ENCODE assay signal across 10 cellular contexts in the genomic region with DNA sequence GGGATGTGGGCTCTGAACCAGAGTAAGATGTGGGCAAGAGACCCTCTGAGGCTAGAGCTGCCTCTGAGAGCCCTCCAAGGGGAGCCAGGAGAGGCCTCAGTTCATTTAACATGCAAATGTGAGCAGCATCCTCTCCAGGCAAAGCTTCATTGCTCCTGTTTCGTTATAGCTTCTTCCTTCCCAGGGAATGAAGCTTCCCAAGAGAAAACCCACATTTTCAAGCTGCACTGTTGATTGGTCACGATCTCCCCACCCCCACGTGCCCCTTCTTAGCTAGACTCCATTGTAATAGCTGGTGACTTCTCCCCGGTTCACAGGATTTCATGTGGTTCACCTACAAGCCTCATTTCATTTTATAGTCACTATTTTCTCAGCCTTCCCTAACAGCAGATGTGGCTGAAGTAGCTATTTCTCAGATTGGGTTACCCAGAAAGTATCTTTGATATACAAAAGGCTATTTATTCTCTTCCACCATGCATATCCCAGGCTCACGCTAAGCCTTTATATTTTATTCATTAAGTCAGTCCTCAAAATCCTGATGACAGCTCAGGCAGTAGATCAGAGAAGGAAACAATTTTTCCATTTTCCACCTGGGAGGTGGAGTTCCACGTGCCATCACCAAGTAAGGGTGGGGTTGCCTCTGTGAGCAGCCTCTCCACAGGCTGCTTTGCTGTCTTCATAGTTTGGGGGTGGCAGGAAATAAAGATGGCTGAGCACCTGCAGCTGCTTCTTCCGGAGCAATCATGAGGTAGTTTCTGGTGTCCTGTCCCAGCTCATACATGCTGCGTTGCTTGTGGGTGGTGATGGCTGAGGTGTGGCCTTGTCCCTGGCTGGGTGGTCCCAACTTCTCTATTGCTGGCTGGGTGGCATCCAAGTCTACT.
DNase-seq lines count a peak whose midpoint lies in the region; ATAC-seq and TF ChIP-seq lines count a peak whose summit lies in the region.
"Had no signal": no experiment of that assay in that cellular context is flagged by ENCODE, and none has a peak within 500 bp of the region (broad histone marks: within the 10 kb centered on the region; RNA-seq: fewer than 3 reads in every experiment).

No MANE protein-coding gene starts in this region.

- peaks cover 0 to 11% (median 0%) of the 10 kb centered on the region in 5 experiments for H3K9me3 Mint-ChIP-seq in brain
- H3K9me3 Mint-ChIP-seq in naive thymus-derived CD4-positive, alpha-beta T cell = peaks cover 0 to 1% (median 0%) of the 10 kb centered on the region in 11 donors
- no peaks in the 10 kb centered on the region for H3K9me3 Mint-ChIP-seq in activated CD4-positive, alpha-beta memory T cell treated with anti-CD3 and anti-CD28 coated beads, Interleukin-2, amount 10 ng/mL, durations not matched to agents 7 days and 5 days
- H3K9me3 Mint-ChIP-seq in CD8-positive, alpha-beta memory T cell = peaks cover 0 to 3% (median 0%) of the 10 kb centered on the region in 5 donors

- H3K27me3 ChIP-seq in right atrium auricular region (no peaks in the 10 kb centered on the region), heart right ventricle (peaks cover 0 to 26% (median 0%) of the 10 kb centered on the region in 7 donors)
- no peaks in the 10 kb centered on the region for H3K27me3 ChIP-seq in naive thymus-derived CD4-positive, alpha-beta T cell (ENCODE audit: control insufficient read depth in 2 of 2, insufficient read depth in 2 of 2, low read length in 2 of 2)
- no peaks in the 10 kb centered on the region for H3K27me3 ChIP-seq in CD8-positive, alpha-beta memory T cell (ENCODE audit: insufficient read depth, low read length, poor library complexity, severe bottlenecking)

- TF ChIP-seq CTCF in right atrium auricular region (IDR thresholded peaks at IDR 0.05) (no peak), heart right ventricle (IDR thresholded peaks at IDR 0.05) (no peak), brain (conservative IDR thresholded peaks at IDR 0.05) (no peak)

- CTCF ChIA-PET in naive thymus-derived CD4-positive, alpha-beta T cell (lab: Charles Lee) = interaction anchor here (0.9 to 1.8 kb wide), 2 partner anchors 64 to 135 kb away, joined by 4 read pairs; no protein-coding TSS in a partner anchor
- CTCF ChIA-PET in activated CD4-positive, alpha-beta memory T cell treated with anti-CD3 and anti-CD28 coated beads, Interleukin-2, amount 10 ng/mL, durations not matched to agents 7 days and 5 days (lab: Charles Lee) = no interaction called here
- CTCF ChIA-PET in CD8-positive, alpha-beta memory T cell (lab: Charles Lee) = interaction anchor here (1.1 kb wide), 1 partner anchor 17 kb away, joined by 3 read pairs; no protein-coding TSS in a partner anchor

- DNase-seq in right atrium auricular region (ENCODE audit: low spot score) = peak; percentile 36
- no peak for DNase-seq in heart right ventricle
- peak in 1 of 9 donors; percentile 16 for DNase-seq in naive thymus-derived CD4-positive, alpha-beta T cell
- DNase-seq in activated T-cell treated with anti-CD3 and anti-CD28 coated beads for 4 hours = no peak
- no peak for DNase-seq in activated CD4-positive, alpha-beta memory T cell treated with anti-CD3 and anti-CD28 coated beads, Interleukin-2, amount 10 ng/mL, durations not matched to agents 7 days and 5 days
- DNase-seq in NCI-H2227 treated with DMSO at 0.1 percent for 48 hours (lab: John Stamatoyannopoulos, UW) = no peak
- DNase-seq in CD8-positive, alpha-beta memory T cell = no peak
- DNase-seq: Kasumi-1, kidney had no signal

- peak overlapping the region in 3 of 5 experiments; percentile 41 to 91 (median 81) for H3K27ac Mint-ChIP-seq in brain
- peak overlapping the region in 5 of 9 donors; percentile 11 to 66 (median 33) for H3K27ac Mint-ChIP-seq in naive thymus-derived CD4-positive, alpha-beta T cell
- no peak overlapping the region for H3K27ac Mint-ChIP-seq in activated CD4-positive, alpha-beta memory T cell treated with anti-CD3 and anti-CD28 coated beads, Interleukin-2, amount 10 ng/mL, durations not matched to agents 7 days and 5 days
- peak overlapping the region in 3 of 8 donors; percentile 54 to 73 (median 68) for H3K27ac Mint-ChIP-seq in CD8-positive, alpha-beta memory T cell

- H3K4me1 ChIP-seq in right atrium auricular region (peaks cover 0 to 3% of the 10 kb centered on the region in 2 donors), heart right ventricle (peaks cover 0 to 2% (median 0%) of the 10 kb centered on the region in 9 donors)
- H3K4me1 ChIP-seq in naive thymus-derived CD4-positive, alpha-beta T cell (ENCODE audit: control insufficient read depth in 2 of 2, insufficient read depth in 2 of 2, low read length in 2 of 2) = no peaks in the 10 kb centered on the region
- peaks cover 8% of the 10 kb centered on the region for H3K4me1 ChIP-seq in CD8-positive, alpha-beta memory T cell (ENCODE audit: insufficient read depth, low read length)

- peaks cover 8% of the 10 kb centered on the region for H3K27me3 Mint-ChIP-seq in brain
- H3K27me3 Mint-ChIP-seq in naive thymus-derived CD4-positive, alpha-beta T cell = peaks cover 0 to 15% (median 0%) of the 10 kb centered on the region in 5 donors
- H3K27me3 Mint-ChIP-seq in activated CD4-positive, alpha-beta memory T cell treated with anti-CD3 and anti-CD28 coated beads, Interleukin-2, amount 10 ng/mL, durations not matched to agents 7 days and 5 days = peaks cover 5% of the 10 kb centered on the region
- peaks cover 0 to 3% of the 10 kb centered on the region in 2 donors for H3K27me3 Mint-ChIP-seq in CD8-positive, alpha-beta memory T cell

- H3K4me1 Mint-ChIP-seq in brain = peaks cover 41% of the 10 kb centered on the region
- H3K4me1 Mint-ChIP-seq in naive thymus-derived CD4-positive, alpha-beta T cell = peaks cover 0 to 22% (median 12%) of the 10 kb centered on the region in 7 donors
- H3K4me1 Mint-ChIP-seq in activated CD4-positive, alpha-beta memory T cell treated with anti-CD3 and anti-CD28 coated beads, Interleukin-2, amount 10 ng/mL, durations not matched to agents 7 days and 5 days = no peaks in the 10 kb centered on the region
- H3K4me1 Mint-ChIP-seq in CD8-positive, alpha-beta memory T cell = peaks cover 5 to 8% (median 7%) of the 10 kb centered on the region in 3 donors

- no peaks in the 10 kb centered on the region for H3K36me3 Mint-ChIP-seq in brain
- H3K36me3 Mint-ChIP-seq in naive thymus-derived CD4-positive, alpha-beta T cell = no peaks in the 10 kb centered on the region
- no peaks in the 10 kb centered on the region for H3K36me3 Mint-ChIP-seq in activated CD4-positive, alpha-beta memory T cell treated with anti-CD3 and anti-CD28 coated beads, Interleukin-2, amount 10 ng/mL, durations not matched to agents 7 days and 5 days (ENCODE audit: low read depth)
- peaks cover 0 to 1% (median 0%) of the 10 kb centered on the region in 3 donors for H3K36me3 Mint-ChIP-seq in CD8-positive, alpha-beta memory T cell

- POLR2A ChIA-PET in naive thymus-derived CD4-positive, alpha-beta T cell (lab: Charles Lee) = no interaction called here
- POLR2A ChIA-PET in activated CD4-positive, alpha-beta memory T cell treated with anti-CD3 and anti-CD28 coated beads, Interleukin-2, amount 10 ng/mL, durations not matched to agents 7 days and 5 days (lab: Charles Lee) = interaction anchor here (0.8 kb wide), 1 partner anchor 21 kb away, joined by 3 read pairs; no protein-coding TSS in a partner anchor
- POLR2A ChIA-PET in CD8-positive, alpha-beta memory T cell (lab: Charles Lee) = no interaction called here

- H3K27ac ChIP-seq in right atrium auricular region (no peak overlapping the region), heart right ventricle (no peak overlapping the region)
- H3K27ac ChIP-seq in naive thymus-derived CD4-positive, alpha-beta T cell (ENCODE audit: low read depth, low read length) = no peak overlapping the region
- no peak overlapping the region for H3K27ac ChIP-seq in CD8-positive, alpha-beta memory T cell (ENCODE audit: low read depth, low read length)

- 47 to 61% methylated on average over 8 of the region's 8 CpGs for WGBS in heart right ventricle, 2 donors

- H3K4me3 ChIP-seq in right atrium auricular region (no peak overlapping the region), heart right ventricle (no peak overlapping the region)
- H3K4me3 ChIP-seq in naive thymus-derived CD4-positive, alpha-beta T cell (ENCODE audit: low read length) = no peak overlapping the region
- H3K4me3 ChIP-seq in CD8-positive, alpha-beta memory T cell (ENCODE audit: low read length) = no peak overlapping the region

- ATAC-seq in heart right ventricle = no peak
- ATAC-seq in naive thymus-derived CD4-positive, alpha-beta T cell = no peak

- peak overlapping the region in 1 of 5 experiments; percentile 18 for H3K4me3 Mint-ChIP-seq in brain
- no peak overlapping the region for H3K4me3 Mint-ChIP-seq in naive thymus-derived CD4-positive, alpha-beta T cell
- H3K4me3 Mint-ChIP-seq in activated CD4-positive, alpha-beta memory T cell treated with anti-CD3 and anti-CD28 coated beads, Interleukin-2, amount 10 ng/mL, durations not matched to agents 7 days and 5 days = no peak overlapping the region
- H3K4me3 Mint-ChIP-seq in CD8-positive, alpha-beta memory T cell = peak overlapping the region in 1 of 7 donors; percentile 48

- H3K36me3 ChIP-seq in right atrium auricular region = no peaks in the 10 kb centered on the region
- H3K36me3 ChIP-seq in heart right ventricle = no peaks in the 10 kb centered on the region
- no peaks in the 10 kb centered on the region for H3K36me3 ChIP-seq in naive thymus-derived CD4-positive, alpha-beta T cell (ENCODE audit: control insufficient read depth in 2 of 3, insufficient read depth in 3 of 3, low read length in 3 of 3)
- no peaks in the 10 kb centered on the region for H3K36me3 ChIP-seq in CD8-positive, alpha-beta memory T cell (ENCODE audit: insufficient read depth, low read length)

- intact Hi-C loops in heart right ventricle (cut with DNase I) = no loop called here
- intact Hi-C loops in naive thymus-derived CD4-positive, alpha-beta T cell (cut with micrococcal nuclease) = loop anchor here in 1 of 2 donors (10.0 kb wide), 1 partner anchor 268 kb away; no protein-coding TSS in a partner anchor

- peaks cover 0 to 7% of the 10 kb centered on the region in 2 donors for H3K9me3 ChIP-seq in right atrium auricular region
- H3K9me3 ChIP-seq in heart right ventricle = peaks cover 0 to 6% (median 3%) of the 10 kb centered on the region in 11 donors
- H3K9me3 ChIP-seq in naive thymus-derived CD4-positive, alpha-beta T cell (ENCODE audit: control insufficient read depth in 2 of 3, low read length in 3 of 3) = no peaks in the 10 kb centered on the region
- H3K9me3 ChIP-seq in CD8-positive, alpha-beta memory T cell (ENCODE audit: low read length) = no peaks in the 10 kb centered on the region
